In genomic region chr3:132616780-132617179, GRCh38 we compare ENCODE assay signal across 11 cellular contexts. TPM values are rescaled to one million over a fixed set of nuclear protein-coding genes. Genes with fewer than 3 reads are reported as not detected.
"Had no signal": no experiment of that assay in that cellular context is flagged by ENCODE, and none has a peak within 500 bp of the region (broad histone marks: within the 10 kb centered on the region; RNA-seq: fewer than 3 reads in every experiment).

No MANE protein-coding gene starts in this region.

- H3K9me3 ChIP-seq: HAP-1 had no signal

- H3K4me1 Mint-ChIP-seq: IgD-negative memory B cell had no signal

- H3K36me3 ChIP-seq: HAP-1 had no signal

- H3K27me3 Mint-ChIP-seq: IgD-negative memory B cell had no signal

- H3K4me3 ChIP-seq: GM23248, HAP-1 had no signal

- H2AFZ ChIP-seq: GM23248 had no signal

- H3K9ac ChIP-seq: GM23248 had no signal

- H3K4me1 ChIP-seq: HAP-1 had no signal

- H3K4me3 Mint-ChIP-seq: HFFc6, IgD-negative memory B cell had no signal

- H3K27ac ChIP-seq: GM23248, HL-60 had no signal

- FAIRE-seq: HepG2 had no signal

- DNase-seq: GM23248, GOT3, H7, HFFc6, KBM-7 had no signal

- H3K27ac Mint-ChIP-seq: HFFc6, IgD-negative memory B cell had no signal

RNA-seq across cellular contexts. Expression of gene ACKR4, which starts 19.7 kb away (rescaled TPM):
- total RNA-seq: H4, H7, HepG2, HT1080 had no signal
- polyA plus RNA-seq: IgD-negative memory B cell had no signal
